ENCODE assay signal across 8 cellular contexts in genomic region chr5:173056783-173057061, GRCh38. TPM values are rescaled to one million over a fixed set of nuclear protein-coding genes. Genes with fewer than 3 reads are reported as not detected.
DNase-seq lines count a peak whose midpoint lies in the region; ATAC-seq and TF ChIP-seq lines count a peak whose summit lies in the region.

No MANE protein-coding gene starts in this region.

- no peak for DNase-seq in pons (ENCODE audit: low spot score)
- DNase-seq in cortex of kidney (lab: John Stamatoyannopoulos, UW): no peak

- peaks cover 7% of the 10 kb centered on the region for H3K36me3 ChIP-seq in neutrophil

- H3K4me3 ChIP-seq in neutrophil (ENCODE audit: low read depth in 1 of 2, low read length in 1 of 2): peak overlapping the region; percentile 93 to 98

- H3K4me1 ChIP-seq in neutrophil (ENCODE audit: control insufficient read depth in 1 of 2, insufficient read depth in 1 of 2, low read depth in 1 of 2, low read length in 1 of 2): peaks cover 24 to 26% of the 10 kb centered on the region in 2 experiments

- H3K27me3 ChIP-seq in neutrophil: no peaks in the 10 kb centered on the region

- H3K9me3 ChIP-seq in neutrophil: no peaks in the 10 kb centered on the region

- TF ChIP-seq CTCF in C4-2B (conservative IDR thresholded peaks at IDR 0.05): no peak
- TF ChIP-seq CTCF in VCaP (conservative IDR thresholded peaks at IDR 0.05): no peak
- no peak for TF ChIP-seq CTCF in neutrophil (IDR thresholded peaks at IDR 0.05)

- peak overlapping the region; percentile 75 for H3K27ac ChIP-seq in C4-2B
- peak overlapping the region; percentile 89 for H3K27ac ChIP-seq in VCaP
- peak overlapping the region; percentile 99 for H3K27ac ChIP-seq in neutrophil

- ATAC-seq in GM19043 (IDR thresholded peaks at IDR 0.05; ENCODE audit: low read depth, unreplicated experiment) (peak; percentile 17), HG03159 (IDR thresholded peaks at IDR 0.05; ENCODE audit: unreplicated experiment) (peak; percentile 26), esophagus mucosa (peak; percentile 75)

RNA-seq across cellular contexts. Expression of gene CREBRF, which starts 0.6 kb away (rescaled TPM):
- total RNA-seq in esophagus mucosa: 6.5 TPM

Comparison
In these comparisons a context has a peak if more than half of its experiments do, and no peak if none do; other contexts are left out.
1. ATAC-seq: peak in every context shown above with its lines; median percentile 75 in esophagus mucosa; 26 in HG03159; 17 in GM19043.